1 cellular context compared by ENCODE assay signal in the genomic region with DNA sequence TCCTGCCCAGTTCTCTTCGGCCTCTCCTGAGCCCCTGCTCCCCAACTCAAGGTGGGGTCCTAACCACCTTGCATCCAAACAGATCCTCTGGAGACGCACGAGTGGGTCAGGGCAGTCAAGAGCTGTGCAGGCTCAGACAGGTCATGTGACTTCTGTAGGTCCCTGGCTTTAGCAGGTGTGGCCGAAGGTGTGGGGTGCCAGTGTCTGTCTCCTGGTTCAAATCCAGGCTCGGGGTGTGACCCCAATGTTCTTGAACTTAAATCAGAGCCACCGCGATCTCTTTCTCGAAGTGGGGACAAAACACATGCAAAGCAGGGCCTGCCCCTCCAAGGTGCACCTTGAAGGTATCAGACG.
TF ChIP-seq lines count a peak whose summit lies in the region.

No MANE protein-coding gene starts in this region.

TF ChIP-seq in SK-N-SH treated with all-trans-retinoic acid at 6 μM for 48 hours, 23 proteins besides CTCF, POLR2A, EP300 and RAD21 (continued from another document):
- TF ChIP-seq, protein P1, sequence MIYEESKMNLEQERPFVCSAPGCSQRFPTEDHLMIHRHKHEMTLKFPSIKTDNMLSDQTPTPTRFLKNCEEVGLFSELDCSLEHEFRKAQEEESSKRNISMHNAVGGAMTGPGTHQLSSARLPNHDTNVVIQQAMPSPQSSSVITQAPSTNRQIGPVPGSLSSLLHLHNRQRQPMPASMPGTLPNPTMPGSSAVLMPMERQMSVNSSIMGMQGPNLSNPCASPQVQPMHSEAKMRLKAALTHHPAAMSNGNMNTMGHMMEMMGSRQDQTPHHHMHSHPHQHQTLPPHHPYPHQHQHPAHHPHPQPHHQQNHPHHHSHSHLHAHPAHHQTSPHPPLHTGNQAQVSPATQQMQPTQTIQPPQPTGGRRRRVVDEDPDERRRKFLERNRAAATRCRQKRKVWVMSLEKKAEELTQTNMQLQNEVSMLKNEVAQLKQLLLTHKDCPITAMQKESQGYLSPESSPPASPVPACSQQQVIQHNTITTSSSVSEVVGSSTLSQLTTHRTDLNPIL (CRISPR knock-in tag; IDR thresholded peaks at IDR 0.05; ENCODE audit: low read depth): no peak
- no peak for TF ChIP-seq PPARA (CRISPR knock-in tag; IDR thresholded peaks at IDR 0.05; ENCODE audit: borderline replicate concordance)
- TF ChIP-seq TCF4 (CRISPR knock-in tag; IDR thresholded peaks at IDR 0.05; ENCODE audit: borderline replicate concordance): no peak
- no peak for TF ChIP-seq ISL1 (CRISPR knock-in tag; IDR thresholded peaks at IDR 0.05)
- TF ChIP-seq, protein P2, sequence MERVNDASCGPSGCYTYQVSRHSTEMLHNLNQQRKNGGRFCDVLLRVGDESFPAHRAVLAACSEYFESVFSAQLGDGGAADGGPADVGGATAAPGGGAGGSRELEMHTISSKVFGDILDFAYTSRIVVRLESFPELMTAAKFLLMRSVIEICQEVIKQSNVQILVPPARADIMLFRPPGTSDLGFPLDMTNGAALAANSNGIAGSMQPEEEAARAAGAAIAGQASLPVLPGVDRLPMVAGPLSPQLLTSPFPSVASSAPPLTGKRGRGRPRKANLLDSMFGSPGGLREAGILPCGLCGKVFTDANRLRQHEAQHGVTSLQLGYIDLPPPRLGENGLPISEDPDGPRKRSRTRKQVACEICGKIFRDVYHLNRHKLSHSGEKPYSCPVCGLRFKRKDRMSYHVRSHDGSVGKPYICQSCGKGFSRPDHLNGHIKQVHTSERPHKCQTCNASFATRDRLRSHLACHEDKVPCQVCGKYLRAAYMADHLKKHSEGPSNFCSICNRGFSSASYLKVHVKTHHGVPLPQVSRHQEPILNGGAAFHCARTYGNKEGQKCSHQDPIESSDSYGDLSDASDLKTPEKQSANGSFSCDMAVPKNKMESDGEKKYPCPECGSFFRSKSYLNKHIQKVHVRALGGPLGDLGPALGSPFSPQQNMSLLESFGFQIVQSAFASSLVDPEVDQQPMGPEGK (CRISPR knock-in tag; IDR thresholded peaks at IDR 0.05; ENCODE audit: borderline replicate concordance): no peak
- TF ChIP-seq RARB (CRISPR knock-in tag; IDR thresholded peaks at IDR 0.05): no peak
- no peak for TF ChIP-seq POU6F1 (CRISPR knock-in tag; IDR thresholded peaks at IDR 0.05; ENCODE audit: borderline replicate concordance, low read depth)
- TF ChIP-seq ZFP30 (CRISPR knock-in tag; IDR thresholded peaks at IDR 0.05): no peak
- TF ChIP-seq ZC3H10 (CRISPR knock-in tag; IDR thresholded peaks at IDR 0.05): no peak
- TF ChIP-seq ZNF8 (CRISPR knock-in tag; IDR thresholded peaks at IDR 0.05): no peak
- no peak for TF ChIP-seq TOX (CRISPR knock-in tag; IDR thresholded peaks at IDR 0.05; ENCODE audit: borderline replicate concordance)
- TF ChIP-seq ARNTL (CRISPR knock-in tag; IDR thresholded peaks at IDR 0.05; ENCODE audit: borderline replicate concordance, low read depth): no peak
- no peak for TF ChIP-seq GLIS3 (CRISPR knock-in tag; IDR thresholded peaks at IDR 0.05)
- no peak for TF ChIP-seq BACH2 (CRISPR knock-in tag; IDR thresholded peaks at IDR 0.05; ENCODE audit: borderline replicate concordance)
- TF ChIP-seq ZNF70 (CRISPR knock-in tag; IDR thresholded peaks at IDR 0.05): no peak
- TF ChIP-seq TSHZ2 (CRISPR knock-in tag; IDR thresholded peaks at IDR 0.05): no peak
